18 cellular contexts compared by ENCODE assay signal in the genomic region with DNA sequence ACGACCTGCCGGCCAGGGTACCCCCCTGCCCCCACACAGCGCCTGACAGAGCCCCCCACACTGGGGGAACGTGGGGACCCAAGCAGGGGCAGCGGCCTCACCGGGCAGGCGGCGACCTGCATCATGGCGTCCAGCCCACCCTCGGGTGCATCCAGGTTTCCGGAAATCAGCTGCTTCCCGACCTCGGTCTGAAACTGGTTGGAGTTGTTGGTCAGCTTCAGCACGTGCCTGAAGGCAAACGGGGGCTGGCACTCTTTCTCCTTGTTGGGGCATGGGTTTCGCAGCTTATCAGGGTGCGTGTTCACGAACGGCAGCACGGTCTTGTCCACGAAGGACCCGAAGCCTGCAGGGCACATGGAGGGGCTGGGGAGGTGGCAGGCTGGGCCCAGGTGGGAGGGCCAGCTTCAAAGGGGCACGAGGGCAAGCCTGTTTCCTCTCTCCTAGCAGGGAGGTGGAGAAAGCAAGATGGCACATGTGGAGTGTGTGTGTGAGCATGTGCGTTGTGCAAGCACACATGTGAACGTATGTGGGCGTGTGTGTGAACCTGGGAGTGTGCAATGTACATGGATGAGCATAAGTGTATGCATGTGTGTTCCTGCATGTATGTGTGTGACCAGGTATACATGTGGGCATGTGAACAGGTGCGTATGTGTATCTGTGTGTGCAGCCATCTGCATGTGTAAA. TPM values are rescaled to one million over a fixed set of nuclear protein-coding genes. Genes with fewer than 3 reads are reported as not detected.
DNase-seq lines count a peak whose midpoint lies in the region; ATAC-seq and TF ChIP-seq lines count a peak whose summit lies in the region.
"Had no signal": no experiment of that assay in that cellular context is flagged by ENCODE, and none has a peak within 500 bp of the region (broad histone marks: within the 10 kb centered on the region; RNA-seq: fewer than 3 reads in every experiment).

No MANE protein-coding gene starts in this region.

- no peak overlapping the region for H2AFZ ChIP-seq in osteoblast (ENCODE audit: low read length)
- H2AFZ ChIP-seq: GM23338 had no signal

- H3K27me3 ChIP-seq in BE2C (no peaks in the 10 kb centered on the region), osteoblast (ENCODE audit: insufficient read depth, low read length) (no peaks in the 10 kb centered on the region), prostate gland (replicated peaks; ENCODE audit: insufficient read depth) (no peaks in the 10 kb centered on the region)
- H3K27me3 ChIP-seq in BLaER1 treated with 17β-estradiol and CSF1 and Interleukin-3, amounts not matched to agents 10 nM and 100 nM = no peaks in the 10 kb centered on the region
- H3K27me3 ChIP-seq: SJSA1 had no signal

- peak; percentile 4 for DNase-seq in BE2C
- DNase-seq in dermis blood vessel endothelial cell = peak; percentile 35
- DNase-seq in osteoblast (ENCODE audit: insufficient read length, low spot score, missing footprints) = peak; percentile 57
- DNase-seq in prostate gland (ENCODE audit: low spot score) = no peak
- DNase-seq: ACHN; AML-193; CD8-positive, alpha-beta T cell; KG1; NCI-H1436; NCI-H2029; NCI-H2171; NCI-H446 treated with DMSO at 0.1 percent for 48 hours had no signal

- H3K9me3 ChIP-seq in BE2C = no peaks in the 10 kb centered on the region
- peaks cover 0 to 9% (median 0%) of the 10 kb centered on the region in 11 experiments; a peak in 8 of 22 replicates for H3K9me3 ChIP-seq in BLaER1 treated with 17β-estradiol and CSF1 and Interleukin-3, amounts not matched to agents 10 nM and 100 nM (replicated peaks in 1 of 11)
- H3K9me3 ChIP-seq in osteoblast (ENCODE audit: low read depth, low read length) = no peaks in the 10 kb centered on the region
- no peaks in the 10 kb centered on the region for H3K9me3 ChIP-seq in prostate gland

- no peak for ATAC-seq in HG02840 (IDR thresholded peaks at IDR 0.05; ENCODE audit: low FRiP score, unreplicated experiment)
- no peak for ATAC-seq in GM21381 (IDR thresholded peaks at IDR 0.05; ENCODE audit: unreplicated experiment)
- ATAC-seq: CD8-positive, alpha-beta T cell; GM23338 had no signal

- TF ChIP-seq CTCF in BE2C (IDR thresholded peaks at IDR 0.05; ENCODE audit: low read depth, low read length) = no peak
- TF ChIP-seq CTCF in osteoblast (IDR thresholded peaks at IDR 0.05; ENCODE audit: extremely low read depth, low read depth, low read length) = no peak
- TF ChIP-seq CTCF in prostate gland (IDR thresholded peaks at IDR 0.05) = no peak

- no peaks in the 10 kb centered on the region for H3K36me3 ChIP-seq in BE2C
- H3K36me3 ChIP-seq in BLaER1 treated with 17β-estradiol and CSF1 and Interleukin-3, amounts not matched to agents 10 nM and 100 nM = peaks cover 47 to 100% (median 97%) of the 10 kb centered on the region in 11 experiments
- no peaks in the 10 kb centered on the region for H3K36me3 ChIP-seq in osteoblast (ENCODE audit: insufficient read depth, low read length)
- no peaks in the 10 kb centered on the region for H3K36me3 ChIP-seq in prostate gland

- H3K4me1 ChIP-seq in BE2C (no peaks in the 10 kb centered on the region), osteoblast (ENCODE audit: insufficient read depth, low read length) (no peaks in the 10 kb centered on the region), prostate gland (replicated peaks) (no peaks in the 10 kb centered on the region)
- H3K4me1 ChIP-seq in BLaER1 treated with 17β-estradiol and CSF1 and Interleukin-3, amounts not matched to agents 10 nM and 100 nM = peaks cover 31 to 100% (median 68%) of the 10 kb centered on the region in 10 experiments

- no peak for TF ChIP-seq POLR2A in prostate gland (IDR thresholded peaks at IDR 0.05)

- H3K27ac ChIP-seq in BLaER1 treated with 17β-estradiol and CSF1 and Interleukin-3, amounts not matched to agents 10 nM and 100 nM = no peak overlapping the region
- H3K27ac ChIP-seq in osteoblast (ENCODE audit: low read depth, low read length) (no peak overlapping the region), prostate gland (no peak overlapping the region)
- H3K27ac ChIP-seq: RWPE1, SJSA1 had no signal

- H3K4me3 ChIP-seq in BE2C (ENCODE audit: low read depth, low read length) = no peak overlapping the region
- no peak overlapping the region for H3K4me3 ChIP-seq in BLaER1 treated with 17β-estradiol and CSF1 and Interleukin-3, amounts not matched to agents 10 nM and 100 nM
- H3K4me3 ChIP-seq in osteoblast (ENCODE audit: insufficient read depth, low read length) = no peak overlapping the region
- no peak overlapping the region for H3K4me3 ChIP-seq in prostate gland
- H3K4me3 ChIP-seq: GM23338, SJSA1 had no signal

- H4K20me1 ChIP-seq in BLaER1 treated with 17β-estradiol and CSF1 and Interleukin-3, amounts not matched to agents 10 nM and 100 nM = peaks cover 0 to 98% (median 61%) of the 10 kb centered on the region in 11 experiments; a peak in 18 of 22 replicates
- no peaks in the 10 kb centered on the region for H4K20me1 ChIP-seq in osteoblast (ENCODE audit: insufficient read depth, low read length)

- 54% methylated on average over 27 of the region's 27 CpGs for WGBS in prostate gland

- peak overlapping the region in 1 of 11 experiments; percentile 42; a peak in 1 of 22 replicates for H3K9ac ChIP-seq in BLaER1 treated with 17β-estradiol and CSF1 and Interleukin-3, amounts not matched to agents 10 nM and 100 nM

- intact Hi-C loops in prostate gland (cut with DNase I) = no loop called here

- H3K79me2 ChIP-seq in osteoblast (ENCODE audit: insufficient read depth, low read length) = no peaks in the 10 kb centered on the region

- H3K4me2 ChIP-seq in BLaER1 treated with 17β-estradiol and CSF1 and Interleukin-3, amounts not matched to agents 10 nM and 100 nM = peak overlapping the region in 9 of 11 experiments; percentile 9 to 93 (median 34); a peak in 16 of 22 replicates
- H3K4me2 ChIP-seq in osteoblast (ENCODE audit: insufficient read depth, low read length) = no peak overlapping the region
- H3K4me2 ChIP-seq: GM23338 had no signal

RNA-seq across cellular contexts. Expression of a gene that starts 19.2 kb away (rescaled TPM):
- not detected for polyA plus RNA-seq in BE2C (2012; ENCODE audit: insufficient read depth, insufficient read length, low read depth)
- total RNA-seq in dermis blood vessel endothelial cell (0.05 and 0.34 TPM in 2 replicates), osteoblast (13.3 and 15.2 TPM in 2 replicates), prostate gland (10 to 100 TPM; 23.1 to 56.1 TPM)

RNA-seq across cellular contexts. Expression of a gene that starts 28.0 kb away (rescaled TPM):
- polyA plus RNA-seq in BE2C (2012; ENCODE audit: insufficient read depth, insufficient read length, low read depth) = 217 TPM
- total RNA-seq in dermis blood vessel endothelial cell (505 and 528 TPM in 2 replicates), osteoblast (413 and 480 TPM in 2 replicates), prostate gland (100 to 1,000 TPM; 216 to 244 TPM)

RNA-seq across cellular contexts. Expression of a gene that starts 38.3 kb away (rescaled TPM):
- polyA plus RNA-seq in BE2C (2012; ENCODE audit: insufficient read depth, insufficient read length, low read depth) = 105 TPM
- 24.8 and 32.7 TPM in 2 replicates for total RNA-seq in dermis blood vessel endothelial cell
- 9.4 and 10.9 TPM in 2 replicates for total RNA-seq in osteoblast
- 10 to 100 TPM; 21.4 to 24.8 TPM for total RNA-seq in prostate gland

Comparison
In these comparisons a context has a peak if more than half of its experiments do, and no peak if none do; other contexts are left out.
1. RNA of a gene that starts 19.2 kb away (total RNA-seq): 23.1 to 56.1 TPM in prostate gland and 13.3 to 15.2 TPM in osteoblast; 0.05 to 0.34 TPM in dermis blood vessel endothelial cell; every median in the first group is over 10 times any median in the second.